ENCODE assay signal across 10 cellular contexts in the genomic region with DNA sequence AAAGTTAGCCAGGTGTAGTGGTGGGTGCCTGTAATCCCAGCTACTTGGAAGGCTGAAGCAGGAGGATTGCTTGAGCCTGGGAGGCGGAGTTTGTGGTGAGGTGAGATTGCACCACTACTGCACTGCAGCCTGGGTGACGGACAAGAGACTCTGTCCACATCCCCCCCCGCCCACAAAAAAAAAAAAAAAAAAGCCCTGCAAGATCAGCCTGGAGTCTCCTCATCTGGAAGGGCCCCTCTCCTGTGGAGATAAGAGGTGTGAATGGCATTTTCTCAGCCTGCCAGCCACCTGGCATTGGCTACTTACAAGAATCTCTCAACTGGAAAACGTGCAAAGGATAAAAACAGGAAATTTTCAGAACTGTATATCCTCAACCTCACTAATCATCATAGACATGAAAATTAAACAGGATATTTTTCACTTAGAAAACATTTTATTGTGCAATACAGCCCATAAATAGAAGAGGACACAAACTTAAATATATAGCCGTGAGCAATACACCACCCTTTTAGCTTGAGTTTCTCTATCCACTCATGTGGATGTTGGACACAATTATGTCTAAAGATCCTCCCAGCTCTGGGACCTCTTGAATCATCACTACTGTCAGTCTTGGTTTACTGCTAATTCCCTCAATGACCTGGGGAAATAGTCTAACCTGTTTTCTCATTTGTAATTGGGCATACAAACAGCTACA. TPM values are rescaled to one million over a fixed set of nuclear protein-coding genes. Genes with fewer than 3 reads are reported as not detected.
DNase-seq lines count a peak whose midpoint lies in the region; ATAC-seq, FAIRE-seq and TF ChIP-seq lines count a peak whose summit lies in the region.
"Had no signal": no experiment of that assay in that cellular context is flagged by ENCODE, and none has a peak within 500 bp of the region (broad histone marks: within the 10 kb centered on the region; RNA-seq: fewer than 3 reads in every experiment).

No MANE protein-coding gene starts in this region.

- DNase-seq in AML-193 (lab: John Stamatoyannopoulos, UW): peak; percentile 47 to 51
- DNase-seq in HL-60 (ENCODE audit: low read depth in 1 of 2, low spot score in 1 of 2): peak; percentile 89
- peak; percentile 35 for DNase-seq in SW480 (ENCODE audit: low spot score)
- no peak for DNase-seq in right lobe of liver
- DNase-seq in neuronal stem cell (ENCODE audit: low spot score): no peak
- DNase-seq in GM12892 (ENCODE audit: insufficient read length): no peak
- DNase-seq in GM12891 (ENCODE audit: insufficient read length, low spot score): no peak
- no peak for DNase-seq in SHP77 (lab: John Stamatoyannopoulos, UW)

- H3K4me2 ChIP-seq in neuronal stem cell (ENCODE audit: insufficient read depth, low read length, poor library complexity, severe bottlenecking): no peak overlapping the region

- no peak overlapping the region for H2BK120ac ChIP-seq in neuronal stem cell (ENCODE audit: low read depth, low read length)

- no peak overlapping the region for H2BK5ac ChIP-seq in neuronal stem cell (ENCODE audit: low read length)

- no peaks in the 10 kb centered on the region for H3K4me1 ChIP-seq in right lobe of liver
- no peaks in the 10 kb centered on the region for H3K4me1 ChIP-seq in neuronal stem cell (ENCODE audit: control insufficient read depth in 2 of 2, insufficient read depth in 1 of 2, low read depth in 1 of 2, low read length in 2 of 2)

- no peak overlapping the region for H3K14ac ChIP-seq in neuronal stem cell (ENCODE audit: low read length)

- H3K23ac ChIP-seq in neuronal stem cell (ENCODE audit: low read depth, low read length, poor library complexity): no peak overlapping the region

- no peak overlapping the region for H4K8ac ChIP-seq in neuronal stem cell (ENCODE audit: low read depth, low read length)

- FAIRE-seq in GM12892 (lab: Jason Lieb, UNC) (no peak), GM12891 (lab: Jason Lieb, UNC) (no peak)
- FAIRE-seq: astrocyte, G401.6 had no signal

- TF ChIP-seq POLR2A in right lobe of liver (IDR thresholded peaks at IDR 0.05): no peak
- TF ChIP-seq POLR2A in GM12892 (IDR thresholded peaks at IDR 0.05; ENCODE audit: low read depth, low read length): no peak
- no peak for TF ChIP-seq POLR2A in GM12891 (IDR thresholded peaks at IDR 0.05; ENCODE audit: low read depth, low read length)

- peak; percentile 23 to 54 (median 33) for ATAC-seq in right lobe of liver

- TF ChIP-seq CTCF in HL-60 (IDR thresholded peaks at IDR 0.05; ENCODE audit: insufficient read depth, low read length): no peak
- TF ChIP-seq CTCF in right lobe of liver (IDR thresholded peaks at IDR 0.05): no peak

- H3K9ac ChIP-seq in neuronal stem cell (ENCODE audit: low read depth, low read length, poor library complexity): no peak overlapping the region

- H3K27me3 ChIP-seq in HL-60 (ENCODE audit: insufficient read depth, poor library complexity, severe bottlenecking): no peaks in the 10 kb centered on the region
- no peaks in the 10 kb centered on the region for H3K27me3 ChIP-seq in right lobe of liver
- H3K27me3 ChIP-seq in neuronal stem cell (ENCODE audit: control insufficient read depth in 3 of 3, insufficient read depth in 3 of 3, low read depth in 1 of 3, low read length in 3 of 3): peaks cover 0 to 43% (median 0%) of the 10 kb centered on the region in 3 experiments

- H2AFZ ChIP-seq in neuronal stem cell (ENCODE audit: low read length): no peak overlapping the region

- H3K36me3 ChIP-seq in right lobe of liver: no peaks in the 10 kb centered on the region
- H3K36me3 ChIP-seq in neuronal stem cell (replicated peaks in 1 of 2; ENCODE audit: control insufficient read depth in 2 of 2, insufficient read depth in 2 of 2, low read length in 2 of 2): no peaks in the 10 kb centered on the region

- H3K18ac ChIP-seq in neuronal stem cell (ENCODE audit: low read length): no peak overlapping the region

- H3K79me1 ChIP-seq in neuronal stem cell (ENCODE audit: low read depth, low read length): no peaks in the 10 kb centered on the region

- 29% methylated on average over 4 of the region's 5 CpGs for WGBS in right lobe of liver (ENCODE audit: insufficient coverage, low coverage, low lambda C conversion rate, missing lambda C conversion rate)
- no CpG with 5 or more reads among the region's 5 CpGs for WGBS in neuronal stem cell (ENCODE audit: extremely low coverage in 2 of 2, insufficient read length in 2 of 2, insufficient replicate concordance in 1 of 2), 2 donors

- no peaks in the 10 kb centered on the region for H3K9me3 ChIP-seq in right lobe of liver
- H3K9me3 ChIP-seq in neuronal stem cell (replicated peaks in 1 of 2; ENCODE audit: control insufficient read depth in 2 of 2, insufficient read depth in 1 of 2, low read depth in 1 of 2, low read length in 2 of 2): no peaks in the 10 kb centered on the region

- no peak overlapping the region; the same call in 1 of the 2 replicates for H3K27ac ChIP-seq in HL-60 (replicated peaks)
- no peak overlapping the region for H3K27ac ChIP-seq in right lobe of liver
- no peak overlapping the region for H3K27ac ChIP-seq in neuronal stem cell (replicated peaks; ENCODE audit: low read length)

- H3K4ac ChIP-seq in neuronal stem cell (ENCODE audit: low read length): no peak overlapping the region

- intact Hi-C loops in right lobe of liver (cut with DNase I): no loop called here

- H2AK5ac ChIP-seq in neuronal stem cell (ENCODE audit: low read depth, low read length): no peak overlapping the region

- H2BK15ac ChIP-seq in neuronal stem cell (ENCODE audit: low read length): no peak overlapping the region

- H4K91ac ChIP-seq in neuronal stem cell (ENCODE audit: low read depth, low read length, poor library complexity): no peak overlapping the region

- H3K4me3 ChIP-seq in HL-60 (replicated peaks; ENCODE audit: insufficient read depth, low read length) (no peak overlapping the region), right lobe of liver (no peak overlapping the region), neuronal stem cell (ENCODE audit: low read length in 2 of 2) (no peak overlapping the region)

- H2BK12ac ChIP-seq in neuronal stem cell (ENCODE audit: low read length): no peak overlapping the region

TF ChIP-seq in GM12891, 5 proteins besides CTCF, POLR2A, EP300 and RAD21:
- no peak for TF ChIP-seq SPI1 (IDR thresholded peaks at IDR 0.05; ENCODE audit: low read depth, low read length)
- no peak for TF ChIP-seq POLR2AphosphoS5 (IDR thresholded peaks at IDR 0.05; ENCODE audit: low read depth, low read length)
- no peak for TF ChIP-seq PAX5 (IDR thresholded peaks at IDR 0.05; ENCODE audit: insufficient read depth, low read length, severe bottlenecking)
- no peak for TF ChIP-seq POU2F2 (IDR thresholded peaks at IDR 0.05; ENCODE audit: low read depth, low read length)
- TF ChIP-seq TAF1 (IDR thresholded peaks at IDR 0.05; ENCODE audit: low read depth, low read length): no peak

RNA-seq across cellular contexts. Expression of a gene that starts 11.3 kb away (rescaled TPM):
- total RNA-seq in right lobe of liver: 1 to 10 TPM; 2.3 to 8.3 (median 3.3) TPM
- polyA plus RNA-seq in neuronal stem cell (2013, experiment 1 of 2): 10.5 TPM
- 10.6 TPM for polyA plus RNA-seq in neuronal stem cell (2013, experiment 2 of 2)
- polyA plus RNA-seq in GM12892 (2012; ENCODE audit: missing spikeins): 2.2 TPM
- polyA plus RNA-seq in GM12891 (2012; ENCODE audit: low read depth, missing spikeins): 2.2 TPM

RNA-seq across cellular contexts. Expression of a gene that starts 23.2 kb away (rescaled TPM):
- under 1 TPM in 3 of 6 experiments, not detected in 3; 0.16 to 0.22 (median 0.16) TPM for total RNA-seq in right lobe of liver
- not detected for polyA plus RNA-seq in neuronal stem cell (2013, experiment 1 of 2)
- polyA plus RNA-seq in neuronal stem cell (2013, experiment 2 of 2): not detected
- 0.45 TPM for polyA plus RNA-seq in GM12892 (2012; ENCODE audit: missing spikeins)
- 0.18 TPM for polyA plus RNA-seq in GM12891 (2012; ENCODE audit: low read depth, missing spikeins)
- total RNA-seq: astrocyte had no signal

Comparison
In these comparisons a context has a peak if more than half of its experiments do, and no peak if none do; other contexts are left out.
1. DNase-seq: peak in AML-193 (2 of 2), HL-60 (2 of 2) and SW480 (single experiment); none in right lobe of liver (0 of 3), neuronal stem cell (single experiment), GM12892 (single experiment), GM12891 (single experiment) and SHP77 (0 of 2).